28 cellular contexts compared by ENCODE assay signal in genomic region chr3:12097972-12098371, GRCh38.
"Had no signal": no experiment of that assay in that cellular context is flagged by ENCODE, and none has a peak within 500 bp of the region (broad histone marks: within the 10 kb centered on the region; RNA-seq: fewer than 3 reads in every experiment).

No MANE protein-coding gene starts in this region.

- DNase-seq: activated CD4-positive, alpha-beta T cell treated with anti-CD3 and anti-CD28 coated beads, Interleukin-2, amount 10 ng/mL, durations not matched to agents 24 days and 14 days; activated CD8-positive, alpha-beta memory T cell treated with anti-CD3 and anti-CD28 coated beads for 24 hours; activated gamma-delta T cell treated with Interleukin-2 at 50 U/mL for 16 hours; activated naive CD4-positive, alpha-beta T cell treated with anti-CD3 and anti-CD28 coated beads, Interleukin-2, amount 50 U/mL, for 16 hours; amygdala; caudate nucleus; cortex of kidney; effector memory CD8-positive, alpha-beta T cell; foreskin melanocyte; heart right ventricle; left lung; lower lobe of right lung; mesendoderm; natural killer cell; occipital lobe; psoas muscle; sigmoid colon; small intestine; stimulated activated CD4-positive, alpha-beta T cell treated with anti-CD3 and anti-CD28 coated beads, Interleukin-4, amount 100 ng/mL, for 4 hours; stimulated activated naive B cell treated with anti-CD40 and anti-IgM and Interleukin-4, amounts not matched to agents 10 μg/mL and 1 μg/mL and 100 μg/mL, for 72 hours; stomach; T-helper 9 cell; thyroid gland; upper lobe of left lung had no signal

- H3K4me3 Mint-ChIP-seq: activated CD4-positive, alpha-beta T cell treated with anti-CD3 and anti-CD28 coated beads, Interleukin-2, amount 10 ng/mL, durations not matched to agents 24 days and 14 days; effector memory CD8-positive, alpha-beta T cell; natural killer cell; neural progenitor cell; stimulated activated naive B cell treated with anti-CD40 and anti-IgM and Interleukin-4, amounts not matched to agents 10 μg/mL and 1 μg/mL and 100 μg/mL, for 72 hours had no signal

- H3K4me1 Mint-ChIP-seq: activated CD4-positive, alpha-beta T cell treated with anti-CD3 and anti-CD28 coated beads, Interleukin-2, amount 10 ng/mL, durations not matched to agents 24 days and 14 days; natural killer cell; neural progenitor cell; stimulated activated naive B cell treated with anti-CD40 and anti-IgM and Interleukin-4, amounts not matched to agents 10 μg/mL and 1 μg/mL and 100 μg/mL, for 72 hours had no signal

- FAIRE-seq: islet of Langerhans, small intestine had no signal

- H3K4me3 ChIP-seq: heart right ventricle, left lung, lower lobe of right lung, neural progenitor cell, psoas muscle, sigmoid colon, stomach, thyroid gland, upper lobe of left lung, vagina had no signal

- ATAC-seq: activated CD4-positive, CD25-positive, alpha-beta regulatory T cell treated with anti-CD3 and anti-CD28 coated beads, Interleukin-2, amount 50 U/mL, for 24 hours; effector memory CD8-positive, alpha-beta T cell; heart right ventricle; left lung; lower lobe of right lung; natural killer cell; psoas muscle; stimulated activated naive B cell treated with anti-CD40 and anti-IgM and Interleukin-4, amounts not matched to agents 10 μg/mL and 1 μg/mL and 100 μg/mL, for 72 hours had no signal

- H3K36me3 Mint-ChIP-seq: natural killer cell, neural progenitor cell had no signal

- H3K27ac Mint-ChIP-seq: activated CD4-positive, alpha-beta T cell treated with anti-CD3 and anti-CD28 coated beads, Interleukin-2, amount 10 ng/mL, durations not matched to agents 24 days and 14 days; effector memory CD8-positive, alpha-beta T cell; natural killer cell; neural progenitor cell; stimulated activated naive B cell treated with anti-CD40 and anti-IgM and Interleukin-4, amounts not matched to agents 10 μg/mL and 1 μg/mL and 100 μg/mL, for 72 hours had no signal
